ENCODE assay signal across 29 cellular contexts in the genomic region with DNA sequence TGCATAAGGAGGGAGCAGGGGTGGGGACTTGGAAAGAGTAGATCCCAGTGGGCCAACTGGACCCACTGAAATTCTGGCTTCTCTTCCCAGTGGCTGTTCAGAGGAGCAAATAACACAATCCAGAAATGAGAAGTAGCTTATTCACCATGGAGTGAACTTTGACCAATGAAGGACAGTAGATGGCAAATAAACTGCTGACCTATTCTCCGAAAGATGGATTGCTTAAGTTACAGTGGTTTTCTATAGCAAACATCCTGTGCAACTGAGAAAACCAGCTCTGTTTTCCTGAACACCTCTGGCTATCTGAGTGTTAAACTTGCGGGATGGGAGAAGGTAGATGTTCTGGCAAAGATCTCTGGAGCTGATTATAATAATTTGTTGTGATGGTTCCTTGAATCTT.
"Had no signal": no experiment of that assay in that cellular context is flagged by ENCODE, and none has a peak within 500 bp of the region (broad histone marks: within the 10 kb centered on the region; RNA-seq: fewer than 3 reads in every experiment).

No MANE protein-coding gene starts in this region.

- H3K4me3 ChIP-seq: adrenal gland, body of pancreas, esophagus muscularis mucosa, gastrocnemius medialis, heart right ventricle had no signal

- H3K27me3 ChIP-seq: adrenal gland, body of pancreas, esophagus muscularis mucosa, foreskin keratinocyte, gastrocnemius medialis, heart right ventricle had no signal

- H3K4me1 ChIP-seq: adrenal gland, body of pancreas, esophagus muscularis mucosa, foreskin keratinocyte, gastrocnemius medialis, heart right ventricle had no signal

- DNase-seq: activated CD4-positive, alpha-beta memory T cell treated with anti-CD3 and anti-CD28 coated beads for 36 hours; activated CD4-positive, alpha-beta T cell treated with anti-CD3 and anti-CD28 coated beads for 36 hours; activated CD4-positive, alpha-beta T cell treated with anti-CD3 and anti-CD28 coated beads, Interleukin-2, amount 10 ng/mL, durations not matched to agents 24 days and 14 days; activated CD4-positive, CD25-positive, alpha-beta regulatory T cell; activated CD4-positive, CD25-positive, alpha-beta regulatory T cell treated with anti-CD3 and anti-CD28 coated beads, Interleukin-2, amount 50 U/mL, for 72 hours; activated CD8-positive, alpha-beta memory T cell treated with anti-CD3 and anti-CD28 coated beads, Interleukin-2, amount 10 ng/mL, durations not matched to agents 7 days and 5 days; activated CD8-positive, alpha-beta memory T cell treated with anti-CD3 and anti-CD28 coated beads, Interleukin-2, amount 50 U/mL, for 4 hours; activated CD8-positive, alpha-beta T cell treated with anti-CD3 and anti-CD28 coated beads, Interleukin-2, amount 10 ng/mL, durations not matched to agents 7 days and 5 days; activated effector memory CD4-positive, alpha-beta T cell treated with anti-CD3 and anti-CD28 coated beads, Interleukin-2, amount 50 U/mL, for 16 hours; activated naive CD4-positive, alpha-beta T cell treated with anti-CD3 and anti-CD28 coated beads for 36 hours; activated naive CD8-positive, alpha-beta T cell treated with anti-CD3 and anti-CD28 coated beads for 36 hours; activated naive CD8-positive, alpha-beta T cell treated with anti-CD3 and anti-CD28 coated beads, Interleukin-2, amount 50 U/mL, for 24 hours; activated T-cell treated with anti-CD3 and anti-CD28 coated beads, Interleukin-2, amount 50 U/mL, for 1 hour; activated T-cell treated with anti-CD3 and anti-CD28 coated beads, Interleukin-2, amount 50 U/mL, for 48 hours; adrenal gland; amygdala; aorta; body of pancreas; caudate nucleus; cortex of kidney; dermis blood vessel endothelial cell; effector CD4-positive, alpha-beta T cell; effector memory CD8-positive, alpha-beta T cell; erythroblast; foreskin keratinocyte; gastrocnemius medialis; heart right ventricle; T-helper 2 cell had no signal

- ATAC-seq: activated CD4-positive, alpha-beta T cell treated with anti-CD3 and anti-CD28 coated beads for 36 hours; activated CD8-positive, alpha-beta memory T cell treated with anti-CD3 and anti-CD28 coated beads, Interleukin-2, amount 10 ng/mL, durations not matched to agents 7 days and 5 days; activated CD8-positive, alpha-beta T cell treated with anti-CD3 and anti-CD28 coated beads, Interleukin-2, amount 10 ng/mL, durations not matched to agents 7 days and 5 days; activated naive CD8-positive, alpha-beta T cell treated with anti-CD3 and anti-CD28 coated beads, Interleukin-2, amount 50 U/mL, for 24 hours; body of pancreas; effector memory CD8-positive, alpha-beta T cell; foreskin keratinocyte; gastrocnemius medialis; heart right ventricle had no signal

- H3K9me3 ChIP-seq: adrenal gland, body of pancreas, esophagus muscularis mucosa, gastrocnemius medialis had no signal

- H3K36me3 ChIP-seq: adrenal gland, esophagus muscularis mucosa, gastrocnemius medialis, heart right ventricle had no signal

- H3K27ac ChIP-seq: adrenal gland, body of pancreas, esophagus muscularis mucosa, foreskin keratinocyte, gastrocnemius medialis, heart right ventricle had no signal
